Comparison of ENCODE assay signal across 8 cellular contexts in genomic region chr12:132083731-132084641, GRCh38.
A peak's percentile ranks its signal among the peaks of the same experiment; 100 is the strongest.
DNase-seq lines count a peak whose midpoint lies in the region; TF ChIP-seq lines count a peak whose summit lies in the region.

No MANE protein-coding gene starts in this region.

- peaks cover 15% of the 10 kb centered on the region for H3K4me1 ChIP-seq in HAP-1

- H3K4me1 Mint-ChIP-seq in stimulated activated naive CD8-positive, alpha-beta T cell treated with anti-CD3 and anti-CD28 coated beads, Interleukin-15, Interleukin-2, amounts not matched to agents 100 ng/mL and 50 ng/mL, for 24 hours (ENCODE audit: low read depth): peaks cover 31% of the 10 kb centered on the region

- H3K4me3 Mint-ChIP-seq in stimulated activated naive CD8-positive, alpha-beta T cell treated with anti-CD3 and anti-CD28 coated beads, Interleukin-15, Interleukin-2, amounts not matched to agents 100 ng/mL and 50 ng/mL, for 24 hours: peak overlapping the region; percentile 96

- TF ChIP-seq RAD21 in neural cell (conservative IDR thresholded peaks at IDR 0.05): no peak

- peak overlapping the region; percentile 87 for H3K27ac Mint-ChIP-seq in stimulated activated naive CD8-positive, alpha-beta T cell treated with anti-CD3 and anti-CD28 coated beads, Interleukin-15, Interleukin-2, amounts not matched to agents 100 ng/mL and 50 ng/mL, for 24 hours

- peak overlapping the region; percentile 40 for H2AFZ ChIP-seq in neural cell (ENCODE audit: low read depth, low read length)

- H3F3A ChIP-seq in neural cell (ENCODE audit: insufficient read depth, low read length, poor library complexity, severe bottlenecking): no peaks in the 10 kb centered on the region

- TF ChIP-seq POLR2A in Raji (IDR thresholded peaks at IDR 0.05; ENCODE audit: insufficient read depth, low read depth, low read length): peak; percentile 92

- H3K9me2 ChIP-seq in neural cell (ENCODE audit: insufficient read depth, low read length): no peaks in the 10 kb centered on the region

- peak overlapping the region; percentile 46 for H3K4me2 ChIP-seq in neural cell (ENCODE audit: low read length)

- peak overlapping the region; percentile 79 for H3K9ac ChIP-seq in neural cell (ENCODE audit: low read length)

- H3K9me3 ChIP-seq in HAP-1 (no peaks in the 10 kb centered on the region), MG63 (no peaks in the 10 kb centered on the region), neural cell (ENCODE audit: low read length) (no peaks in the 10 kb centered on the region)

- peak; percentile 89 for DNase-seq in G401 (ENCODE audit: low spot score)
- DNase-seq in HAP-1 (ENCODE audit: low spot score in 2 of 2): peak; percentile 85 to 95
- peak; percentile 98 for DNase-seq in MG63
- peak; percentile 96 for DNase-seq in activated effector memory CD4-positive, alpha-beta T cell treated with anti-CD3 and anti-CD28 coated beads, Interleukin-2, amount 50 U/mL, for 16 hours
- DNase-seq in foreskin fibroblast: peak; percentile 82 to 94

- TF ChIP-seq EP300 in neural cell (conservative IDR thresholded peaks at IDR 0.05; ENCODE audit: poor library complexity, severe bottlenecking): no peak

- no peaks in the 10 kb centered on the region for H4K20me1 ChIP-seq in neural cell (ENCODE audit: insufficient read depth)

- no peaks in the 10 kb centered on the region for H3K9me3 Mint-ChIP-seq in stimulated activated naive CD8-positive, alpha-beta T cell treated with anti-CD3 and anti-CD28 coated beads, Interleukin-15, Interleukin-2, amounts not matched to agents 100 ng/mL and 50 ng/mL, for 24 hours

- H3K27me3 Mint-ChIP-seq in stimulated activated naive CD8-positive, alpha-beta T cell treated with anti-CD3 and anti-CD28 coated beads, Interleukin-15, Interleukin-2, amounts not matched to agents 100 ng/mL and 50 ng/mL, for 24 hours: no peaks in the 10 kb centered on the region

- TF ChIP-seq CTCF in foreskin fibroblast (IDR thresholded peaks at IDR 0.05; ENCODE audit: low read depth, low read length) (no peak), neural cell (IDR thresholded peaks at IDR 0.05; ENCODE audit: poor library complexity, severe bottlenecking) (no peak)

- H3K27ac ChIP-seq in neural cell (ENCODE audit: low read length): no peak overlapping the region

- H3K36me3 ChIP-seq in HAP-1 (replicated peaks): peaks cover 8% of the 10 kb centered on the region
- peaks cover 51% of the 10 kb centered on the region for H3K36me3 ChIP-seq in MG63
- no peaks in the 10 kb centered on the region for H3K36me3 ChIP-seq in neural cell (ENCODE audit: insufficient read depth, low read length)

- in situ Hi-C loops in G401 (cut with HindIII; ENCODE audit: low sequenced_read_pairs): no loop called here
- in situ Hi-C loops in HAP-1 (cut with MboI; ENCODE audit: low sequenced_read_pairs): no loop called here

- peaks cover 32% of the 10 kb centered on the region for H3K36me3 Mint-ChIP-seq in stimulated activated naive CD8-positive, alpha-beta T cell treated with anti-CD3 and anti-CD28 coated beads, Interleukin-15, Interleukin-2, amounts not matched to agents 100 ng/mL and 50 ng/mL, for 24 hours (ENCODE audit: low read depth)

- peak overlapping the region; percentile 62 for H3K4me3 ChIP-seq in HAP-1
- peak overlapping the region; percentile 94 for H3K4me3 ChIP-seq in MG63
- H3K4me3 ChIP-seq in foreskin fibroblast (ENCODE audit: low read depth in 1 of 2, low read length in 2 of 2): peak overlapping the region; percentile 67 to 74
- peak overlapping the region; percentile 87 for H3K4me3 ChIP-seq in neural cell (ENCODE audit: low read length)

- H3K27me3 ChIP-seq in HAP-1 (ENCODE audit: low read depth): no peaks in the 10 kb centered on the region
- H3K27me3 ChIP-seq in MG63: no peaks in the 10 kb centered on the region
- H3K27me3 ChIP-seq in neural cell (ENCODE audit: insufficient read depth, low read depth, low read length): no peaks in the 10 kb centered on the region

- H3K79me2 ChIP-seq in neural cell (replicated peaks; ENCODE audit: insufficient read depth, low read length): no peaks in the 10 kb centered on the region

TF ChIP-seq in neural cell, 6 proteins besides CTCF, POLR2A, EP300 and RAD21:
- TF ChIP-seq EZH2 (IDR thresholded peaks at IDR 0.05; ENCODE audit: borderline replicate concordance, insufficient read depth, low read length, poor library complexity, severe bottlenecking): no peak
- TF ChIP-seq TAF1 (IDR thresholded peaks at IDR 0.05; ENCODE audit: low read depth): no peak
- peak; percentile 89 for TF ChIP-seq MXI1 (conservative IDR thresholded peaks at IDR 0.05; ENCODE audit: poor library complexity, severe bottlenecking)
- TF ChIP-seq POLR2AphosphoS5 (IDR thresholded peaks at IDR 0.05): peak; percentile 96
